In genomic region chrY:7803737-7804136, GRCh38 we compare ENCODE assay signal across 8 cellular contexts.
"Had no signal": no experiment of that assay in that cellular context is flagged by ENCODE, and none has a peak within 500 bp of the region (broad histone marks: within the 10 kb centered on the region; RNA-seq: fewer than 3 reads in every experiment).

No MANE protein-coding gene starts in this region.

- H3K4me3 ChIP-seq: GM23338 had no signal

- ATAC-seq: GM23338 had no signal

- H3K27ac ChIP-seq: KMS-11 had no signal

- DNase-seq: H9, HCEC 1CT, KBM-7 had no signal

- FAIRE-seq: H1, H54, HTR-8/SVneo had no signal
